1 cellular context compared by ENCODE assay signal in the genomic region with DNA sequence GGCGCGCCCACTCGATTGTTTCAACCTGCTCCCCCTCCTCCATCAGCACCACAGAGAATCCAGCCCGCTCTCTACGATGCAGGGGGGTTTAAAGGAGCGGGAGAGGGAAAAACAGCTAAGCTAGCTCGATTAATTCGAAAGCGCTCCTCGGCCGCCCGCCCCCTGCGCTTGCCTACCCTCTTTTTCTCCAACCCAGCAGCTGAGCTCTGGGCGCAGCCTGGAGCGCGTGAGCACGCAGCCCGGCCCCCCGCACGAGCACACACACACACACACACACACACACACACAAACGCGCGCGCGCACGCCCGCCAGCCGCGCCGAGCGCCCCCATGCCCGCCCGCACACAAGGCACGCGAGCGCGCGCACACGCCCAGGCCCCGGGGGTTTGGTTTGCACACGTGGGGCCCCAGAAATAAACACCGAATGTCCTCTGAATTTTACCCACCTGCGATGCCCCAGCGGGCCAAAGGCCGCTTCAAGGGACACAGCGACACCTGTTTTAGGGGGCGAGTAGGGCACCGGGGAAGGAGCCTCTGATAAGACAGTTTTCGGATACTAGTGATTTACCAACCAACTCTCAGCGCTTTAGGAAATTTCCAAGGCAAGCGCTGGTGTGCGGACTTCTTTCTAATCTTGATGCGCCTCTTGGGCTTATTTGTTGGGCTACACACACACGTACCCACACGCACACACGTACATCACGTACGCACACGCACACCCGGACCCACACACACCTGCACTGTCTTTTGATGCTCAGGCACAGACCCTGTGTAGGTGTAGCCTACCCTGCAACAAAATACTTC.
TF ChIP-seq lines count a peak whose summit lies in the region.

No MANE protein-coding gene starts in this region.

TF ChIP-seq in HEK293, 187 proteins besides CTCF, POLR2A, EP300 and RAD21 (continued from another document and continues in another):
- TF ChIP-seq, protein P1, sequence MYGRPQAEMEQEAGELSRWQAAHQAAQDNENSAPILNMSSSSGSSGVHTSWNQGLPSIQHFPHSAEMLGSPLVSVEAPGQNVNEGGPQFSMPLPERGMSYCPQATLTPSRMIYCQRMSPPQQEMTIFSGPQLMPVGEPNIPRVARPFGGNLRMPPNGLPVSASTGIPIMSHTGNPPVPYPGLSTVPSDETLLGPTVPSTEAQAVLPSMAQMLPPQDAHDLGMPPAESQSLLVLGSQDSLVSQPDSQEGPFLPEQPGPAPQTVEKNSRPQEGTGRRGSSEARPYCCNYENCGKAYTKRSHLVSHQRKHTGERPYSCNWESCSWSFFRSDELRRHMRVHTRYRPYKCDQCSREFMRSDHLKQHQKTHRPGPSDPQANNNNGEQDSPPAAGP (tag by site-specific recombination; IDR thresholded peaks at IDR 0.05) = peak; percentile 37; the same call in 1 of the 2 replicates
- TF ChIP-seq KLF7 (tag by site-specific recombination; IDR thresholded peaks at IDR 0.05; ENCODE audit: borderline replicate concordance) (no peak), ZBTB8A (tag by site-specific recombination; IDR thresholded peaks at IDR 0.05) (peak; percentile 95), HOXD13 (CRISPR knock-in tag; IDR thresholded peaks at IDR 0.05; ENCODE audit: borderline replicate concordance) (no peak), ZNF335 (tag by site-specific recombination; conservative IDR thresholded peaks at IDR 0.05) (peak; percentile 22; the same call in 1 of the 2 replicates), ZNF354C (tag by site-specific recombination; IDR thresholded peaks at IDR 0.05; ENCODE audit: borderline replicate concordance, low read depth) (no peak), ZNF239 (tag by site-specific recombination; IDR thresholded peaks at IDR 0.05) (no peak), ZNF473 (tag by site-specific recombination; IDR thresholded peaks at IDR 0.05) (no peak), SP7 (tag by site-specific recombination; IDR thresholded peaks at IDR 0.05) (peak; percentile 16; the same call in 1 of the 2 replicates), ZNF416 (tag by site-specific recombination; IDR thresholded peaks at IDR 0.05) (no peak), ZNF629 (tag by site-specific recombination; IDR thresholded peaks at IDR 0.05) (no peak; the same call in 1 of the 2 replicates), ZNF184 (tag by site-specific recombination; IDR thresholded peaks at IDR 0.05) (peak; percentile 54; the same call in 1 of the 2 replicates), ZNF621 (tag by site-specific recombination; IDR thresholded peaks at IDR 0.05) (no peak), ZNF10 (tag by site-specific recombination; IDR thresholded peaks at IDR 0.05) (no peak), SALL2 (tag by site-specific recombination; IDR thresholded peaks at IDR 0.05; ENCODE audit: borderline replicate concordance) (no peak), ZNF501 (tag by site-specific recombination; IDR thresholded peaks at IDR 0.05) (no peak), EGR2 (tag by site-specific recombination; IDR thresholded peaks at IDR 0.05; ENCODE audit: low read depth) (peak; percentile 48), ZNF121 (tag by site-specific recombination; IDR thresholded peaks at IDR 0.05) (no peak), ZNF549 (tag by site-specific recombination; IDR thresholded peaks at IDR 0.05) (no peak), ZBTB20 (tag by site-specific recombination; IDR thresholded peaks at IDR 0.05) (peak; percentile 95), ZNF558 (tag by site-specific recombination; IDR thresholded peaks at IDR 0.05) (no peak), OVOL3 (tag by site-specific recombination; IDR thresholded peaks at IDR 0.05) (no peak), ZNF610 (tag by site-specific recombination; IDR thresholded peaks at IDR 0.05; ENCODE audit: borderline replicate concordance) (no peak), MYNN (tag by site-specific recombination; IDR thresholded peaks at IDR 0.05; ENCODE audit: borderline replicate concordance) (0 out of 2 replicates have a peak, but pooled peaks have one; percentile 18), ZNF19 (tag by site-specific recombination; IDR thresholded peaks at IDR 0.05; ENCODE audit: low read depth) (no peak), SETDB1 (IDR thresholded peaks at IDR 0.05; ENCODE audit: insufficient read length, low read length) (no peak), ZBTB1 (tag by site-specific recombination; IDR thresholded peaks at IDR 0.05) (no peak), ZNF175 (tag by site-specific recombination; IDR thresholded peaks at IDR 0.05) (no peak), ZNF624 (tag by site-specific recombination; IDR thresholded peaks at IDR 0.05) (no peak), ZNF221 (tag by site-specific recombination; IDR thresholded peaks at IDR 0.05; ENCODE audit: borderline replicate concordance) (no peak), ZIC2 (tag by site-specific recombination; IDR thresholded peaks at IDR 0.05) (peak; percentile 63), ZNF133 (tag by site-specific recombination; IDR thresholded peaks at IDR 0.05) (no peak), ZNF785 (tag by site-specific recombination; IDR thresholded peaks at IDR 0.05) (peak; percentile 82; the same call in 1 of the 2 replicates), ZFHX2 (tag by site-specific recombination; conservative IDR thresholded peaks at IDR 0.05) (peak; percentile 94), ZNF266 (tag by site-specific recombination; IDR thresholded peaks at IDR 0.05; ENCODE audit: low read depth) (0 out of 2 replicates have a peak, but pooled peaks have one; percentile 32), ZBTB17 (tag by site-specific recombination; IDR thresholded peaks at IDR 0.05) (peak; percentile 87)
- TF ChIP-seq, protein P2, sequence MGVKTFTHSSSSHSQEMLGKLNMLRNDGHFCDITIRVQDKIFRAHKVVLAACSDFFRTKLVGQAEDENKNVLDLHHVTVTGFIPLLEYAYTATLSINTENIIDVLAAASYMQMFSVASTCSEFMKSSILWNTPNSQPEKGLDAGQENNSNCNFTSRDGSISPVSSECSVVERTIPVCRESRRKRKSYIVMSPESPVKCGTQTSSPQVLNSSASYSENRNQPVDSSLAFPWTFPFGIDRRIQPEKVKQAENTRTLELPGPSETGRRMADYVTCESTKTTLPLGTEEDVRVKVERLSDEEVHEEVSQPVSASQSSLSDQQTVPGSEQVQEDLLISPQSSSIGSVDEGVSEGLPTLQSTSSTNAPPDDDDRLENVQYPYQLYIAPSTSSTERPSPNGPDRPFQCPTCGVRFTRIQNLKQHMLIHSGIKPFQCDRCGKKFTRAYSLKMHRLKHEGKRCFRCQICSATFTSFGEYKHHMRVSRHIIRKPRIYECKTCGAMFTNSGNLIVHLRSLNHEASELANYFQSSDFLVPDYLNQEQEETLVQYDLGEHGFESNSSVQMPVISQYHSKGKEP (tag by site-specific recombination; IDR thresholded peaks at IDR 0.05) = peak; percentile 56; the same call in 1 of the 2 replicates
- TF ChIP-seq, protein P3, sequence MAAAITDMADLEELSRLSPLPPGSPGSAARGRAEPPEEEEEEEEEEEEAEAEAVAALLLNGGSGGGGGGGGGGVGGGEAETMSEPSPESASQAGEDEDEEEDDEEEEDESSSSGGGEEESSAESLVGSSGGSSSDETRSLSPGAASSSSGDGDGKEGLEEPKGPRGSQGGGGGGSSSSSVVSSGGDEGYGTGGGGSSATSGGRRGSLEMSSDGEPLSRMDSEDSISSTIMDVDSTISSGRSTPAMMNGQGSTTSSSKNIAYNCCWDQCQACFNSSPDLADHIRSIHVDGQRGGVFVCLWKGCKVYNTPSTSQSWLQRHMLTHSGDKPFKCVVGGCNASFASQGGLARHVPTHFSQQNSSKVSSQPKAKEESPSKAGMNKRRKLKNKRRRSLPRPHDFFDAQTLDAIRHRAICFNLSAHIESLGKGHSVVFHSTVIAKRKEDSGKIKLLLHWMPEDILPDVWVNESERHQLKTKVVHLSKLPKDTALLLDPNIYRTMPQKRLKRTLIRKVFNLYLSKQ (tag by site-specific recombination; IDR thresholded peaks at IDR 0.05; ENCODE audit: borderline replicate concordance) = no peak
- TF ChIP-seq, protein P4, sequence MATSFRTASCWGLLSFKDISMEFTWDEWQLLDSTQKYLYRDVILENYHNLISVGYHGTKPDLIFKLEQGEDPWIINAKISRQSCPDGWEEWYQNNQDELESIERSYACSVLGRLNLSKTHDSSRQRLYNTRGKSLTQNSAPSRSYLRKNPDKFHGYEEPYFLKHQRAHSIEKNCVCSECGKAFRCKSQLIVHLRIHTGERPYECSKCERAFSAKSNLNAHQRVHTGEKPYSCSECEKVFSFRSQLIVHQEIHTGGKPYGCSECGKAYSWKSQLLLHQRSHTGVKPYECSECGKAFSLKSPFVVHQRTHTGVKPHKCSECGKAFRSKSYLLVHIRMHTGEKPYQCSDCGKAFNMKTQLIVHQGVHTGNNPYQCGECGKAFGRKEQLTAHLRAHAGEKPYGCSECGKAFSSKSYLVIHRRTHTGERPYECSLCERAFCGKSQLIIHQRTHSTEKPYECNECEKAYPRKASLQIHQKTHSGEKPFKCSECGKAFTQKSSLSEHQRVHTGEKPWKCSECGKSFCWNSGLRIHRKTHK (tag by site-specific recombination; IDR thresholded peaks at IDR 0.05) = no peak
- TF ChIP-seq, protein P5, sequence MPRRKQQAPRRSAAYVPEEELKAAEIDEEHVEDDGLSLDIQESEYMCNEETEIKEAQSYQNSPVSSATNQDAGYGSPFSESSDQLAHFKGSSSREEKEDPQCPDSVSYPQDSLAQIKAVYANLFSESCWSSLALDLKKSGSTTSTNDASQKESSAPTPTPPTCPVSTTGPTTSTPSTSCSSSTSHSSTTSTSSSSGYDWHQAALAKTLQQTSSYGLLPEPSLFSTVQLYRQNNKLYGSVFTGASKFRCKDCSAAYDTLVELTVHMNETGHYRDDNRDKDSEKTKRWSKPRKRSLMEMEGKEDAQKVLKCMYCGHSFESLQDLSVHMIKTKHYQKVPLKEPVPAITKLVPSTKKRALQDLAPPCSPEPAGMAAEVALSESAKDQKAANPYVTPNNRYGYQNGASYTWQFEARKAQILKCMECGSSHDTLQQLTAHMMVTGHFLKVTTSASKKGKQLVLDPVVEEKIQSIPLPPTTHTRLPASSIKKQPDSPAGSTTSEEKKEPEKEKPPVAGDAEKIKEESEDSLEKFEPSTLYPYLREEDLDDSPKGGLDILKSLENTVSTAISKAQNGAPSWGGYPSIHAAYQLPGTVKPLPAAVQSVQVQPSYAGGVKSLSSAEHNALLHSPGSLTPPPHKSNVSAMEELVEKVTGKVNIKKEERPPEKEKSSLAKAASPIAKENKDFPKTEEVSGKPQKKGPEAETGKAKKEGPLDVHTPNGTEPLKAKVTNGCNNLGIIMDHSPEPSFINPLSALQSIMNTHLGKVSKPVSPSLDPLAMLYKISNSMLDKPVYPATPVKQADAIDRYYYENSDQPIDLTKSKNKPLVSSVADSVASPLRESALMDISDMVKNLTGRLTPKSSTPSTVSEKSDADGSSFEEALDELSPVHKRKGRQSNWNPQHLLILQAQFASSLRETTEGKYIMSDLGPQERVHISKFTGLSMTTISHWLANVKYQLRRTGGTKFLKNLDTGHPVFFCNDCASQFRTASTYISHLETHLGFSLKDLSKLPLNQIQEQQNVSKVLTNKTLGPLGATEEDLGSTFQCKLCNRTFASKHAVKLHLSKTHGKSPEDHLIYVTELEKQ (tag by site-specific recombination; IDR thresholded peaks at IDR 0.05; ENCODE audit: borderline replicate concordance) = peak; percentile 66; the same call in 1 of the 2 replicates
- TF ChIP-seq, protein P6, sequence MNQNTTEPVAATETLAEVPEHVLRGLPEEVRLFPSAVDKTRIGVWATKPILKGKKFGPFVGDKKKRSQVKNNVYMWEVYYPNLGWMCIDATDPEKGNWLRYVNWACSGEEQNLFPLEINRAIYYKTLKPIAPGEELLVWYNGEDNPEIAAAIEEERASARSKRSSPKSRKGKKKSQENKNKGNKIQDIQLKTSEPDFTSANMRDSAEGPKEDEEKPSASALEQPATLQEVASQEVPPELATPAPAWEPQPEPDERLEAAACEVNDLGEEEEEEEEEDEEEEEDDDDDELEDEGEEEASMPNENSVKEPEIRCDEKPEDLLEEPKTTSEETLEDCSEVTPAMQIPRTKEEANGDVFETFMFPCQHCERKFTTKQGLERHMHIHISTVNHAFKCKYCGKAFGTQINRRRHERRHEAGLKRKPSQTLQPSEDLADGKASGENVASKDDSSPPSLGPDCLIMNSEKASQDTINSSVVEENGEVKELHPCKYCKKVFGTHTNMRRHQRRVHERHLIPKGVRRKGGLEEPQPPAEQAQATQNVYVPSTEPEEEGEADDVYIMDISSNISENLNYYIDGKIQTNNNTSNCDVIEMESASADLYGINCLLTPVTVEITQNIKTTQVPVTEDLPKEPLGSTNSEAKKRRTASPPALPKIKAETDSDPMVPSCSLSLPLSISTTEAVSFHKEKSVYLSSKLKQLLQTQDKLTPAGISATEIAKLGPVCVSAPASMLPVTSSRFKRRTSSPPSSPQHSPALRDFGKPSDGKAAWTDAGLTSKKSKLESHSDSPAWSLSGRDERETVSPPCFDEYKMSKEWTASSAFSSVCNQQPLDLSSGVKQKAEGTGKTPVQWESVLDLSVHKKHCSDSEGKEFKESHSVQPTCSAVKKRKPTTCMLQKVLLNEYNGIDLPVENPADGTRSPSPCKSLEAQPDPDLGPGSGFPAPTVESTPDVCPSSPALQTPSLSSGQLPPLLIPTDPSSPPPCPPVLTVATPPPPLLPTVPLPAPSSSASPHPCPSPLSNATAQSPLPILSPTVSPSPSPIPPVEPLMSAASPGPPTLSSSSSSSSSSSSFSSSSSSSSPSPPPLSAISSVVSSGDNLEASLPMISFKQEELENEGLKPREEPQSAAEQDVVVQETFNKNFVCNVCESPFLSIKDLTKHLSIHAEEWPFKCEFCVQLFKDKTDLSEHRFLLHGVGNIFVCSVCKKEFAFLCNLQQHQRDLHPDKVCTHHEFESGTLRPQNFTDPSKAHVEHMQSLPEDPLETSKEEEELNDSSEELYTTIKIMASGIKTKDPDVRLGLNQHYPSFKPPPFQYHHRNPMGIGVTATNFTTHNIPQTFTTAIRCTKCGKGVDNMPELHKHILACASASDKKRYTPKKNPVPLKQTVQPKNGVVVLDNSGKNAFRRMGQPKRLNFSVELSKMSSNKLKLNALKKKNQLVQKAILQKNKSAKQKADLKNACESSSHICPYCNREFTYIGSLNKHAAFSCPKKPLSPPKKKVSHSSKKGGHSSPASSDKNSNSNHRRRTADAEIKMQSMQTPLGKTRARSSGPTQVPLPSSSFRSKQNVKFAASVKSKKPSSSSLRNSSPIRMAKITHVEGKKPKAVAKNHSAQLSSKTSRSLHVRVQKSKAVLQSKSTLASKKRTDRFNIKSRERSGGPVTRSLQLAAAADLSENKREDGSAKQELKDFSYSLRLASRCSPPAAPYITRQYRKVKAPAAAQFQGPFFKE (tag by site-specific recombination; IDR thresholded peaks at IDR 0.05; ENCODE audit: borderline replicate concordance) = no peak
- TF ChIP-seq, protein P7, sequence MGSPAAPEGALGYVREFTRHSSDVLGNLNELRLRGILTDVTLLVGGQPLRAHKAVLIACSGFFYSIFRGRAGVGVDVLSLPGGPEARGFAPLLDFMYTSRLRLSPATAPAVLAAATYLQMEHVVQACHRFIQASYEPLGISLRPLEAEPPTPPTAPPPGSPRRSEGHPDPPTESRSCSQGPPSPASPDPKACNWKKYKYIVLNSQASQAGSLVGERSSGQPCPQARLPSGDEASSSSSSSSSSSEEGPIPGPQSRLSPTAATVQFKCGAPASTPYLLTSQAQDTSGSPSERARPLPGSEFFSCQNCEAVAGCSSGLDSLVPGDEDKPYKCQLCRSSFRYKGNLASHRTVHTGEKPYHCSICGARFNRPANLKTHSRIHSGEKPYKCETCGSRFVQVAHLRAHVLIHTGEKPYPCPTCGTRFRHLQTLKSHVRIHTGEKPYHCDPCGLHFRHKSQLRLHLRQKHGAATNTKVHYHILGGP (tag by site-specific recombination; IDR thresholded peaks at IDR 0.05) = no peak
